ENCODE assay signal across 8 cellular contexts in genomic region chr16:67833035-67833417, GRCh38. TPM values are rescaled to one million over a fixed set of nuclear protein-coding genes. Genes with fewer than 3 reads are reported as not detected.
A peak's percentile ranks its signal among the peaks of the same experiment; 100 is the strongest.
DNase-seq lines count a peak whose midpoint lies in the region; ATAC-seq and TF ChIP-seq lines count a peak whose summit lies in the region.

No MANE protein-coding gene starts in this region.

- peaks cover 0 to 43% of the 10 kb centered on the region in 2 donors for H3K36me3 ChIP-seq in gastroesophageal sphincter
- peaks cover 7 to 28% of the 10 kb centered on the region in 2 donors for H3K36me3 ChIP-seq in prostate gland

- H3K27me3 ChIP-seq in gastroesophageal sphincter: no peaks in the 10 kb centered on the region
- H3K27me3 ChIP-seq in prostate gland (replicated peaks; ENCODE audit: insufficient read depth): no peaks in the 10 kb centered on the region

- no peak overlapping the region for H3K27ac Mint-ChIP-seq in T-helper 1 cell treated with Interleukin-12 subunit alpha and Interleukin-12 subunit beta and Interleukin-4 antibody, amounts not matched to agents 30 μg/mL and 1 μg/mL, for 36 hours

- H3K4me1 Mint-ChIP-seq in T-helper 1 cell treated with Interleukin-12 subunit alpha and Interleukin-12 subunit beta and Interleukin-4 antibody, amounts not matched to agents 30 μg/mL and 1 μg/mL, for 36 hours (ENCODE audit: low read depth): peaks cover 14% of the 10 kb centered on the region

- H3K9me3 Mint-ChIP-seq in T-helper 1 cell treated with Interleukin-12 subunit alpha and Interleukin-12 subunit beta and Interleukin-4 antibody, amounts not matched to agents 30 μg/mL and 1 μg/mL, for 36 hours: no peaks in the 10 kb centered on the region

- no peak for TF ChIP-seq EP300 in gastroesophageal sphincter (IDR thresholded peaks at IDR 0.05)

- H3K4me3 ChIP-seq in gastroesophageal sphincter (peak overlapping the region; percentile 66 to 90), prostate gland (peak overlapping the region; percentile 70 to 77)

- no peaks in the 10 kb centered on the region for H3K27me3 Mint-ChIP-seq in T-helper 1 cell treated with Interleukin-12 subunit alpha and Interleukin-12 subunit beta and Interleukin-4 antibody, amounts not matched to agents 30 μg/mL and 1 μg/mL, for 36 hours (ENCODE audit: low read depth)

- TF ChIP-seq POLR2A in gastroesophageal sphincter (IDR thresholded peaks at IDR 0.05) (no peak), prostate gland (IDR thresholded peaks at IDR 0.05) (no peak)

- no peaks in the 10 kb centered on the region for H3K9me3 ChIP-seq in gastroesophageal sphincter
- no peaks in the 10 kb centered on the region for H3K9me3 ChIP-seq in prostate gland

- DNase-seq in T-helper 1 cell (no peak), prostate gland (ENCODE audit: low spot score) (no peak), pons (ENCODE audit: low spot score) (no peak)
- no peak for DNase-seq in stimulated activated naive CD4-positive, alpha-beta T cell (lab: John Stamatoyannopoulos, UW)

- intact Hi-C loops in prostate gland (cut with DNase I): no loop called here

- H3K36me3 Mint-ChIP-seq in T-helper 1 cell treated with Interleukin-12 subunit alpha and Interleukin-12 subunit beta and Interleukin-4 antibody, amounts not matched to agents 30 μg/mL and 1 μg/mL, for 36 hours (ENCODE audit: low read depth): peaks cover 10% of the 10 kb centered on the region

- 0% methylated on average over 1 of the region's 3 CpGs; no CpG with 5 or more reads in 1 of the 2 donors for WGBS in gastroesophageal sphincter (ENCODE audit: low coverage in 1 of 2), 2 donors
- 0% methylated on average over 3 of the region's 3 CpGs for WGBS in prostate gland

- TF ChIP-seq CTCF in VCaP (conservative IDR thresholded peaks at IDR 0.05): no peak
- no peak for TF ChIP-seq CTCF in gastroesophageal sphincter (IDR thresholded peaks at IDR 0.05)
- no peak for TF ChIP-seq CTCF in prostate gland (IDR thresholded peaks at IDR 0.05)

- H3K4me1 ChIP-seq in gastroesophageal sphincter (peaks cover 0 to 21% (median 10%) of the 10 kb centered on the region in 3 donors), prostate gland (replicated peaks) (peaks cover 4% of the 10 kb centered on the region)

- ATAC-seq in gastroesophageal sphincter (peak; percentile 3), GM19467 (IDR thresholded peaks at IDR 0.05; ENCODE audit: unreplicated experiment) (no peak)

- H3K4me3 Mint-ChIP-seq in T-helper 1 cell treated with Interleukin-12 subunit alpha and Interleukin-12 subunit beta and Interleukin-4 antibody, amounts not matched to agents 30 μg/mL and 1 μg/mL, for 36 hours: peak overlapping the region; percentile 91

- peak overlapping the region; percentile 65; the same call in 1 of the 2 replicates for H3K27ac ChIP-seq in VCaP
- H3K27ac ChIP-seq in gastroesophageal sphincter: peak overlapping the region; percentile 41 to 85 (median 81)
- H3K27ac ChIP-seq in prostate gland: peak overlapping the region; percentile 41 to 60

RNA-seq across cellular contexts. Expression of gene THAP11, which starts 9.1 kb away (rescaled TPM):
- total RNA-seq in gastroesophageal sphincter (10 to 100 TPM; 52.6 to 78.0 (median 76.0) TPM), prostate gland (10 to 100 TPM; 60.2 to 78.6 TPM)

RNA-seq across cellular contexts. Expression of gene NUTF2, which starts 13.7 kb away (rescaled TPM):
- 100 to 1,000 TPM in 3 of 4 donors, 10 to 100 TPM in 1; 90.0 to 194 (median 113) TPM for total RNA-seq in gastroesophageal sphincter
- total RNA-seq in prostate gland: 100 to 1,000 TPM in 1 of 2 donors, 10 to 100 TPM in 1; 61.5 to 234 TPM

RNA-seq across cellular contexts. Expression of gene CENPT, which starts 14.5 kb away (rescaled TPM):
- total RNA-seq in gastroesophageal sphincter (10 to 100 TPM; 15.4 to 44.2 (median 35.3) TPM), prostate gland (10 to 100 TPM; 28.1 to 69.2 TPM)

RNA-seq across cellular contexts. Expression of gene TSNAXIP1, which starts 26.3 kb away (rescaled TPM):
- total RNA-seq in gastroesophageal sphincter (1 to 10 TPM in 3 of 4 donors, under 1 TPM in 1; 0.89 to 2.4 (median 1.6) TPM), prostate gland (1 to 10 TPM; 2.1 to 8.0 TPM)

RNA-seq across cellular contexts. Expression of gene RANBP10, which starts 26.7 kb away (rescaled TPM):
- total RNA-seq in gastroesophageal sphincter: 10 to 100 TPM in 1 of 4 donors, 1 to 10 TPM in 3; 6.0 to 12.3 (median 8.4) TPM
- 10 to 100 TPM; 11.1 to 22.8 TPM for total RNA-seq in prostate gland
